ENCODE assay signal across 16 cellular contexts in the genomic region with DNA sequence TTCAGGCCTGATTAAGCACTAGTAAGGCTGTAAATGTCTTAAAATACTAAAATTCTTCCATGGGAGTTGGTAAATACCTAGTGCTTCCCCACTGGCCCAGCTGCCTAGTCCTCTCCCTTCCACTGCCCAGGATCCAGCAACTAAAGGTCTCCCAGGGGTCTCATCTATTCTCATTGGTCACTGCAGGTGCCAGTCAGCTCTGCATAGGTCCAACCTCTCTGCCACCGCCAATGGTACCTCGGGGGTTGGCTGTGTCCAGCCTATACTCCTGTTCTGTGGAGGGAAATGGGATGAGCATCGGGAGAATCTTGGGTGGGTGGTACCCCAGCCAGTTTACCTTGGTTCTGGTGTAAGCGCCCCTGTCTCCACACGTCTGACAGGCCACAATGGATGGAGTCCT. TPM values are rescaled to one million over a fixed set of nuclear protein-coding genes. Genes with fewer than 3 reads are reported as not detected.
A peak's percentile ranks its signal among the peaks of the same experiment; 100 is the strongest.
DNase-seq lines count a peak whose midpoint lies in the region; ATAC-seq and TF ChIP-seq lines count a peak whose summit lies in the region.
"Had no signal": no experiment of that assay in that cellular context is flagged by ENCODE, and none has a peak within 500 bp of the region (broad histone marks: within the 10 kb centered on the region; RNA-seq: fewer than 3 reads in every experiment).

No MANE protein-coding gene starts in this region.

- H3K9me2 ChIP-seq in HCT116 (ENCODE audit: insufficient read depth), result no peaks in the 10 kb centered on the region

- no peaks in the 10 kb centered on the region for H3K9me3 ChIP-seq in HCT116 (ENCODE audit: control insufficient read depth in 1 of 2, insufficient read depth in 1 of 2, low read depth in 1 of 2, low read length in 2 of 2)
- no peaks in the 10 kb centered on the region for H3K9me3 ChIP-seq in tibial artery
- H3K9me3 ChIP-seq in stomach, result no peaks in the 10 kb centered on the region
- H3K9me3 ChIP-seq: body of pancreas, pancreas had no signal

- DNase-seq in HCT116 (ENCODE audit: low read depth, low spot score), result no peak
- DNase-seq in WTC11 (ENCODE audit: low spot score), result peak; percentile 36
- DNase-seq in hepatic stellate cell (ENCODE audit: low spot score), result peak; percentile 4
- no peak for DNase-seq in tibial artery
- DNase-seq in KG1 (lab: John Stamatoyannopoulos, UW), result no peak
- DNase-seq in GM20000 (ENCODE audit: low spot score), result no peak
- DNase-seq in stomach, result no peak
- DNase-seq: activated effector memory CD4-positive, alpha-beta T cell treated with anti-CD3 and anti-CD28 coated beads, Interleukin-2, amount 50 U/mL, for 16 hours; CD4-positive, CD25-positive, alpha-beta regulatory T cell; effector memory CD4-positive, alpha-beta T cell; foreskin melanocyte; MV-4-11; WERI-Rb-1 had no signal

- no peak overlapping the region for H3K4me2 ChIP-seq in HCT116 (ENCODE audit: low read length)

- H3K9me3 Mint-ChIP-seq in WTC11, result no peaks in the 10 kb centered on the region

- H3K27me3 ChIP-seq in HCT116 (ENCODE audit: insufficient read depth, low read length) (peaks cover 9% of the 10 kb centered on the region), tibial artery (no peaks in the 10 kb centered on the region), stomach (peaks cover 0 to 50% (median 36%) of the 10 kb centered on the region in 3 donors)

- CTCF ChIA-PET in HCT116 (lab: Charles Lee), result no interaction called here
- CTCF ChIA-PET in WTC11 (lab: Charles Lee), result interaction anchor here (1.0 to 1.5 kb wide), 2 partner anchors 43 to 209 kb away, joined by 3 to 4 read pairs; no protein-coding TSS in a partner anchor

- TF ChIP-seq RAD21 in HCT116 (IDR thresholded peaks at IDR 0.05; ENCODE audit: low read depth), result no peak

- H3K36me3 Mint-ChIP-seq in WTC11, result no peaks in the 10 kb centered on the region
- H3K36me3 Mint-ChIP-seq: CD4-positive, CD25-positive, alpha-beta regulatory T cell had no signal

- WGBS in stomach, 5 donors, result 79 to 92% (median 84%) methylated on average over 3 to 5 of the region's 5 CpGs

- no peak for TF ChIP-seq EP300 in stomach (IDR thresholded peaks at IDR 0.05)

- no TSS peak for BruUV-seq in HCT116 (replicated peaks; lab: Mats Ljungman, UMichigan)

- POLR2A ChIA-PET in HCT116 (lab: Charles Lee), result no interaction called here
- POLR2A ChIA-PET in WTC11 (lab: Charles Lee), result no interaction called here

- peaks cover 64% of the 10 kb centered on the region for H3K27me3 Mint-ChIP-seq in WTC11 (ENCODE audit: low read depth)

- no peak overlapping the region for H3K9ac ChIP-seq in HCT116 (ENCODE audit: low read length)

- no peak overlapping the region for H3K4me3 Mint-ChIP-seq in WTC11
- H3K4me3 Mint-ChIP-seq: CD4-positive, CD25-positive, alpha-beta regulatory T cell had no signal

- no peak overlapping the region for H2AFZ ChIP-seq in HCT116 (ENCODE audit: low read depth, low read length, poor library complexity, severe bottlenecking)

- H3K79me2 ChIP-seq in HCT116 (ENCODE audit: insufficient read depth, low read length), result no peaks in the 10 kb centered on the region

- TF ChIP-seq CTCF in HCT116 (IDR thresholded peaks at IDR 0.05 in 2 of 3, conservative IDR thresholded peaks at IDR 0.05 in 1 of 3; ENCODE audit: borderline replicate concordance in 1 of 3, insufficient read depth in 1 of 3, low read depth in 2 of 3, low read length in 2 of 3) (no peak), WTC11 (IDR thresholded peaks at IDR 0.05) (no peak), tibial artery (IDR thresholded peaks at IDR 0.05) (no peak), GM20000 (IDR thresholded peaks at IDR 0.05; ENCODE audit: extremely low read depth, missing control alignments) (no peak), stomach (IDR thresholded peaks at IDR 0.05) (no peak)

- H3K4me1 Mint-ChIP-seq in WTC11, result peaks cover 14% of the 10 kb centered on the region

- no peak overlapping the region for H3K27ac Mint-ChIP-seq in WTC11
- H3K27ac Mint-ChIP-seq: CD4-positive, CD25-positive, alpha-beta regulatory T cell had no signal

- H3K36me3 ChIP-seq in HCT116 (ENCODE audit: control insufficient read depth in 1 of 2, insufficient read depth in 2 of 2, low read length in 2 of 2) (no peaks in the 10 kb centered on the region), tibial artery (no peaks in the 10 kb centered on the region), stomach (no peaks in the 10 kb centered on the region)
- H3K36me3 ChIP-seq: pancreas, WERI-Rb-1 had no signal

- intact Hi-C loops in HCT116 (cut with micrococcal nuclease) (no loop called here), tibial artery (cut with DNase I; ENCODE audit: low total_unique reads) (loop anchor here (10.0 kb wide), 1 partner anchor 741 kb away; the partner anchor contains the start of gene HIBADH), stomach (cut with DNase I; ENCODE audit: low total_unique reads) (no loop called here)

- H3K4me3 ChIP-seq in HCT116 (replicated peaks in 1 of 2; ENCODE audit: low read depth in 1 of 2, low read length in 2 of 2), result no peak overlapping the region
- H3K4me3 ChIP-seq in tibial artery, result no peak overlapping the region
- no peak overlapping the region for H3K4me3 ChIP-seq in stomach
- H3K4me3 ChIP-seq: body of pancreas, pancreas had no signal

- no peaks in the 10 kb centered on the region for H4K20me1 ChIP-seq in HCT116 (ENCODE audit: insufficient read depth)

- ATAC-seq in HCT116 (peak; percentile 33; the same call in 1 of the 2 replicates), WTC11 (peak; percentile 19)

- RAD21 ChIA-PET in HCT116 (lab: Charles Lee; ENCODE audit: low non-redundant PET in 1 of 2, low total read pairs in 2 of 2, uncharacterized antibody in 2 of 2, unreplicated experiment in 2 of 2), result no interaction called here

- no peak overlapping the region for H3K27ac ChIP-seq in HCT116 (ENCODE audit: low read depth, low read length)
- peak overlapping the region; percentile 44 to 68 for H3K27ac ChIP-seq in tibial artery
- peak overlapping the region in 2 of 5 donors; percentile 26 to 91 for H3K27ac ChIP-seq in stomach
- H3K27ac ChIP-seq: pancreas, WERI-Rb-1 had no signal

- H3K4me1 ChIP-seq in HCT116 (ENCODE audit: control insufficient read depth in 1 of 2, insufficient read depth in 2 of 2, low read length in 2 of 2) (peaks cover 5 to 11% of the 10 kb centered on the region in 2 experiments; a peak in 3 of 4 replicates), tibial artery (peaks cover 0 to 35% (median 18%) of the 10 kb centered on the region in 4 donors), stomach (peaks cover 18 to 42% (median 27%) of the 10 kb centered on the region in 4 donors)

- TF ChIP-seq POLR2A in HCT116 (IDR thresholded peaks at IDR 0.05; ENCODE audit: borderline replicate concordance, extremely low read depth, insufficient read depth, insufficient read length), result no peak
- no peak for TF ChIP-seq POLR2A in stomach (IDR thresholded peaks at IDR 0.05)

TF ChIP-seq in HCT116, 20 proteins besides CTCF, POLR2A, EP300 and RAD21:
- TF ChIP-seq, protein P1, sequence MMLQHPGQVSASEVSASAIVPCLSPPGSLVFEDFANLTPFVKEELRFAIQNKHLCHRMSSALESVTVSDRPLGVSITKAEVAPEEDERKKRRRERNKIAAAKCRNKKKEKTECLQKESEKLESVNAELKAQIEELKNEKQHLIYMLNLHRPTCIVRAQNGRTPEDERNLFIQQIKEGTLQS (IDR thresholded peaks at IDR 0.05), result no peak
- no peak for TF ChIP-seq SP1 (IDR thresholded peaks at IDR 0.05; ENCODE audit: low read depth)

TF ChIP-seq in WTC11, 78 proteins besides CTCF, POLR2A, EP300 and RAD21:
- TF ChIP-seq NFYB (CRISPR knock-in tag; conservative IDR thresholded peaks at IDR 0.05; ENCODE audit: low read depth) (peak; percentile 61), FOXJ3 (CRISPR knock-in tag; IDR thresholded peaks at IDR 0.05; ENCODE audit: borderline replicate concordance) (no peak), ZBTB43 (CRISPR knock-in tag; IDR thresholded peaks at IDR 0.05) (no peak), ZNF263 (CRISPR knock-in tag; IDR thresholded peaks at IDR 0.05; ENCODE audit: low read depth) (no peak), KAT7 (CRISPR knock-in tag; IDR thresholded peaks at IDR 0.05; ENCODE audit: borderline replicate concordance) (no peak), EMX1 (CRISPR knock-in tag; IDR thresholded peaks at IDR 0.05) (no peak), AR (CRISPR knock-in tag; IDR thresholded peaks at IDR 0.05) (no peak)
TF ChIP-seq in WTC11: peak in this region for 1.

RNA-seq across cellular contexts. Expression of gene CREB5, which starts 6.1 kb away (rescaled TPM):
- 0.49 TPM for total RNA-seq in HCT116 (2021; ENCODE audit: unreplicated experiment)
- 0.46 and 1.3 TPM in 2 replicates for polyA plus RNA-seq in HCT116 (2012)
- total RNA-seq in WTC11 (2021), result 1.1 to 1.7 TPM (median 1.3 TPM) in 3 replicates
- total RNA-seq in stomach, result 10 to 100 TPM in 2 of 5 donors, 1 to 10 TPM in 1, under 1 TPM in 1, not detected in 1; 0.89 to 30.3 (median 7.3) TPM
- 1 to 10 TPM in 2 of 3 donors, under 1 TPM in 1; 0.68 to 3.8 (median 1.5) TPM for polyA plus RNA-seq in stomach
- total RNA-seq: activated CD8-positive, alpha-beta memory T cell treated with anti-CD3 and anti-CD28 coated beads for 36 hours had no signal
- polyA plus RNA-seq: CD4-positive, CD25-positive, alpha-beta regulatory T cell had no signal

Comparison
In these comparisons a context has a peak if more than half of its experiments do, and no peak if none do; other contexts are left out.
1. DNase-seq: peak in WTC11 (single experiment) and hepatic stellate cell (single experiment); none in HCT116 (single experiment), tibial artery (0 of 2), KG1 (single experiment), GM20000 (single experiment) and stomach (single experiment).